8 cellular contexts compared by ENCODE assay signal in the genomic region with DNA sequence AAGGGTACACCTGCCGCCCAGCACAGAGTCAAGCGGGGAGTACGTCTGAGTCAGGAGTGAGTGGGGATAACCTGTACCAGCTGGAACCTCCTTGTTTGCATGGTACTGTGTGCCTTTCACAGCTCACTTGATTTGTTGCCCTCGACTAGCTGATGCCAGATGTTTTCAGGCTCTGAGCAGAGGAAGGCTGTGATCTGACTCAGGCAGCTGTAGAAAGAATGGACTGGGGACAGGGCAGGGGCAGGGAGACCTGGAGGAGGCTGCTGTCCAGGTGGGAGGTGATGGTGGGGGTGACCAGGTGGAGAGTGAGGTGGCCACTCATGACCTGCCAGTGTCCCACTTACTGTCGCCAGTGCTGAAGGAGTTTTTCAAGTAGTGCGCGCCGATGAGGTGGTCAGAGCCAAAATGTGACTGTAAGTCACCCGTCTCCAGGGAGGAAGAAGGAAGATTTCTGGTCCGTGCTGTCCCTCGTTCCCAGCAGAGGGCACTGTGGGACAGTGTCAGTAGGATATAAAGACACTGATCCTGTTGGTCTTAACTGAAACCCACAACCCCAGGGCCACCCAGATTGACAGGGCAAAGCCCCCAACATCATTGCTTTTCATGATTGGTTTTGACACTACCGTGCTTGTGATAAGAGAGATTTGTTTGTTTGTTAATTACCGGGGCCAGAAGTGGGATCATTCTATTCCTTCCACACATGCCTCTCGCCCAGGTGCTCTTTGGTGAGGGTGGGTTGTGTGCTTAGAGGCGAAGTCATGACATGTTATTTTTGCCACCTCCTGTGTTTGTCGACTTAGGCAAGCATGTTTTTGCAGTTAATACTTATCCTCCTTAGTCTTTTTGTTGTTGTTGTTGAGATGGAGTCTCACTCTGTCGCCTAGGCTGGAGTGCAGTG.
DNase-seq lines count a peak whose midpoint lies in the region; ATAC-seq and TF ChIP-seq lines count a peak whose summit lies in the region.

No MANE protein-coding gene starts in this region.

- H3K4me3 Mint-ChIP-seq in activated naive CD8-positive, alpha-beta T cell treated with anti-CD3 and anti-CD28 coated beads for 36 hours: no peak overlapping the region
- no peak overlapping the region for H3K4me3 Mint-ChIP-seq in progenitor cell of endocrine pancreas (ENCODE audit: low read depth)

- H3K27me3 Mint-ChIP-seq in activated naive CD8-positive, alpha-beta T cell treated with anti-CD3 and anti-CD28 coated beads for 36 hours: no peaks in the 10 kb centered on the region
- H3K27me3 Mint-ChIP-seq in progenitor cell of endocrine pancreas: no peaks in the 10 kb centered on the region

- no peaks in the 10 kb centered on the region for H3K9me3 Mint-ChIP-seq in activated naive CD8-positive, alpha-beta T cell treated with anti-CD3 and anti-CD28 coated beads for 36 hours
- no peaks in the 10 kb centered on the region for H3K9me3 Mint-ChIP-seq in progenitor cell of endocrine pancreas (ENCODE audit: low read depth)

- intact Hi-C loops in Right ventricle myocardium superior (cut with DNase I): loop anchor here (5.0 kb wide), 1 partner anchor 198 kb away; no protein-coding TSS in a partner anchor

- peak; percentile 72 for TF ChIP-seq CTCF in progenitor cell of endocrine pancreas (IDR thresholded peaks at IDR 0.05; ENCODE audit: unreplicated experiment)

- peaks cover 15% of the 10 kb centered on the region for H3K36me3 Mint-ChIP-seq in activated naive CD8-positive, alpha-beta T cell treated with anti-CD3 and anti-CD28 coated beads for 36 hours
- peaks cover 29% of the 10 kb centered on the region for H3K36me3 Mint-ChIP-seq in progenitor cell of endocrine pancreas (ENCODE audit: insufficient read depth)

- H3K27ac Mint-ChIP-seq in activated naive CD8-positive, alpha-beta T cell treated with anti-CD3 and anti-CD28 coated beads for 36 hours: no peak overlapping the region
- H3K27ac Mint-ChIP-seq in progenitor cell of endocrine pancreas: peak overlapping the region; percentile 39

- peak; percentile 73 for DNase-seq in Daoy (ENCODE audit: low read depth)
- peak; percentile 78 for DNase-seq in NAMALWA (ENCODE audit: low spot score)
- peak; percentile 69 for DNase-seq in SK-N-DZ (ENCODE audit: low spot score)
- DNase-seq in activated naive CD8-positive, alpha-beta T cell treated with anti-CD3 and anti-CD28 coated beads for 36 hours: peak; percentile 47
- DNase-seq in Right ventricle myocardium superior: peak; percentile 78
- DNase-seq in progenitor cell of endocrine pancreas (ENCODE audit: low spot score, unreplicated experiment): peak; percentile 39
- DNase-seq in NK-92 (lab: John Stamatoyannopoulos, UW; ENCODE audit: unreplicated experiment): no peak

- ATAC-seq in Right ventricle myocardium superior (ENCODE audit: poor library complexity) (peak; percentile 72), GM19467 (IDR thresholded peaks at IDR 0.05; ENCODE audit: unreplicated experiment) (no peak)

- H3K4me1 Mint-ChIP-seq in activated naive CD8-positive, alpha-beta T cell treated with anti-CD3 and anti-CD28 coated beads for 36 hours: peaks cover 5% of the 10 kb centered on the region
- H3K4me1 Mint-ChIP-seq in progenitor cell of endocrine pancreas (ENCODE audit: low read depth): peaks cover 3% of the 10 kb centered on the region
